In genomic region chr6:136249811-136250685, GRCh38 we compare ENCODE assay signal across 8 cellular contexts.
DNase-seq lines count a peak whose midpoint lies in the region; ATAC-seq lines count a peak whose summit lies in the region.

TSS of gene MTFR2 (minus strand) at chr6:136250311. CDS start at chr6:136249099, 1,212 bp downstream.

- DNase-seq in AG20443 (ENCODE audit: low spot score) (peak; percentile 98), NCI-H446 (lab: John Stamatoyannopoulos, UW) (peak; percentile 91 to 97), iris pigment epithelial cell (ENCODE audit: low read depth) (peak; percentile 99)
- peak; percentile 69 to 87 (median 81) for DNase-seq in activated CD4-positive, CD25-positive, alpha-beta regulatory T cell (lab: John Stamatoyannopoulos, UW)
- DNase-seq in central memory CD8-positive, alpha-beta T cell (ENCODE audit: low spot score in 2 of 2): peak; percentile 82 to 91
- peak; percentile 83 to 86 for DNase-seq in stimulated activated CD4-positive, alpha-beta T cell treated with anti-CD3 and anti-CD28 coated beads, Interleukin-12 subunit alpha, Interleukin-12 subunit beta, amount 100 ng/mL, for 24 hours (ENCODE audit: low read depth in 2 of 2)

- peaks cover 21% of the 10 kb centered on the region for H3K36me3 Mint-ChIP-seq in central memory CD8-positive, alpha-beta T cell (ENCODE audit: insufficient read depth)

- H3K4me3 Mint-ChIP-seq in central memory CD8-positive, alpha-beta T cell: peak within 1 kb of the TSS; percentile 96

- no peaks in the 10 kb centered on the region for H3K27me3 Mint-ChIP-seq in central memory CD8-positive, alpha-beta T cell

- H3K4me1 Mint-ChIP-seq in central memory CD8-positive, alpha-beta T cell: peaks cover 39% of the 10 kb centered on the region

- peak; percentile 94 for ATAC-seq in GM19043 (IDR thresholded peaks at IDR 0.05; ENCODE audit: low read depth, unreplicated experiment)
- peak; percentile 96 for ATAC-seq in HG03354 (IDR thresholded peaks at IDR 0.05; ENCODE audit: poor library complexity, severe bottlenecking, unreplicated experiment)
- peak; percentile 92 for ATAC-seq in central memory CD8-positive, alpha-beta T cell (replicated peaks; ENCODE audit: extremely low read depth, poor library complexity, severe bottlenecking)

- H3K9me3 Mint-ChIP-seq in central memory CD8-positive, alpha-beta T cell: no peaks in the 10 kb centered on the region

- peak within 1 kb of the TSS; percentile 75 for H3K27ac Mint-ChIP-seq in central memory CD8-positive, alpha-beta T cell (ENCODE audit: low read depth)

Comparison
In these comparisons a context has a peak if more than half of its experiments do, and no peak if none do; other contexts are left out.
1. Peak in every context shown above with its lines: DNase-seq and ATAC-seq.